ENCODE assay signal across 8 cellular contexts in genomic region chr7:149495785-149496641, GRCh38.
DNase-seq lines count a peak whose midpoint lies in the region; ATAC-seq and TF ChIP-seq lines count a peak whose summit lies in the region.

No MANE protein-coding gene starts in this region.

- TF ChIP-seq CTCF in HEK293 (tag by site-specific recombination; IDR thresholded peaks at IDR 0.05) (no peak), WERI-Rb-1 (IDR thresholded peaks at IDR 0.05; ENCODE audit: low read depth, low read length) (no peak)

- no peaks in the 10 kb centered on the region for H3K9me3 ChIP-seq in HEK293 (ENCODE audit: control insufficient read depth, insufficient read depth, low read depth, low read length)
- H3K9me3 ChIP-seq in neuron (ENCODE audit: low read length) = no peaks in the 10 kb centered on the region
- no peaks in the 10 kb centered on the region for H3K9me3 ChIP-seq in WERI-Rb-1 (ENCODE audit: severe bottlenecking)

- H2AFZ ChIP-seq in neuron (ENCODE audit: low read depth, low read length) = no peak overlapping the region

- peak overlapping the region; percentile 79 for H3K4me3 ChIP-seq in HEK293 (ENCODE audit: low read depth, low read length)
- peak overlapping the region; percentile 99 for H3K4me3 ChIP-seq in neuron (ENCODE audit: low read length)
- no peak overlapping the region for H3K4me3 ChIP-seq in WERI-Rb-1 (ENCODE audit: low read depth, low read length)

- H3K27me3 ChIP-seq in neuron (ENCODE audit: insufficient read depth, low read length) = peaks cover 16% of the 10 kb centered on the region
- H3K27me3 ChIP-seq in WERI-Rb-1 (ENCODE audit: insufficient read depth, low read depth, severe bottlenecking) = no peaks in the 10 kb centered on the region

- peak overlapping the region; percentile 86; the same call in 1 of the 2 replicates for H3K27ac ChIP-seq in HEK293 (ENCODE audit: extremely low read depth, low read depth, low read length)
- H3K27ac ChIP-seq in WERI-Rb-1 = no peak overlapping the region

- 0 out of 2 replicates have a peak, but pooled peaks cover 3% of the 10 kb centered on the region for H3K4me1 ChIP-seq in HEK293 (ENCODE audit: control insufficient read depth, insufficient read depth, low read length)
- peaks cover 13% of the 10 kb centered on the region for H3K4me1 ChIP-seq in neuron (ENCODE audit: insufficient read depth, low read length)

- CTCF ChIA-PET in HEK293 (lab: Yijun Ruan, JAX) = interaction anchor here (0.5 to 2.0 kb wide), 14 partner anchors 21 to 1016 kb away, joined by 3 to 7 read pairs (median 4); partner anchors contain the start of gene ZNF777

- H3K36me3 ChIP-seq in HEK293 (ENCODE audit: control insufficient read depth in 2 of 2, insufficient read depth in 1 of 2, low read length in 2 of 2) = peaks cover 7 to 49% of the 10 kb centered on the region in 2 experiments; a peak in 2 of 3 replicates
- H3K36me3 ChIP-seq in neuron (ENCODE audit: insufficient read depth, low read length) = peaks cover 33% of the 10 kb centered on the region
- H3K36me3 ChIP-seq in WERI-Rb-1 = peaks cover 31% of the 10 kb centered on the region

- POLR2A ChIA-PET in HEK293 (lab: Yijun Ruan, JAX) = interaction anchor here (0.6 to 1.8 kb wide), 6 partner anchors 36 to 376 kb away, joined by 3 to 6 read pairs (median 3); partner anchors contain the start of genes ZNF777 and ZNF783

- DNase-seq in AG08396 (ENCODE audit: low spot score) (peak; percentile 46), T1000 (lab: John Stamatoyannopoulos, UW) (peak; percentile 25), fibroblast of peridontal ligament (ENCODE audit: extremely low read depth) (peak; percentile 85), WERI-Rb-1 (no peak)

- no peak for ATAC-seq in GM21360 (IDR thresholded peaks at IDR 0.05; ENCODE audit: unreplicated experiment)
- ATAC-seq in GM18907 (IDR thresholded peaks at IDR 0.05; ENCODE audit: unreplicated experiment) = no peak

TF ChIP-seq in HEK293, 187 proteins besides CTCF, POLR2A, EP300 and RAD21 (continues in another document):
- TF ChIP-seq GLIS2 (tag by site-specific recombination; IDR thresholded peaks at IDR 0.05) (no peak), PRDM4 (tag by site-specific recombination; IDR thresholded peaks at IDR 0.05) (peak; percentile 56; the same call in 1 of the 2 replicates), ZNF639 (tag by site-specific recombination; IDR thresholded peaks at IDR 0.05) (no peak), ZNF362 (tag by site-specific recombination; IDR thresholded peaks at IDR 0.05) (no peak), ZBTB48 (tag by site-specific recombination; IDR thresholded peaks at IDR 0.05) (0 out of 2 replicates have a peak, but pooled peaks have one; percentile 36), ZNF837 (tag by site-specific recombination; IDR thresholded peaks at IDR 0.05) (no peak), ZBTB7A (tag by site-specific recombination; IDR thresholded peaks at IDR 0.05; ENCODE audit: low read depth) (no peak), ZBTB8A (tag by site-specific recombination; IDR thresholded peaks at IDR 0.05) (peak; percentile 82), ZNF488 (tag by site-specific recombination; IDR thresholded peaks at IDR 0.05) (no peak), ZNF558 (tag by site-specific recombination; IDR thresholded peaks at IDR 0.05) (no peak), ZBTB17 (tag by site-specific recombination; IDR thresholded peaks at IDR 0.05) (peak; percentile 70), ZNF391 (tag by site-specific recombination; IDR thresholded peaks at IDR 0.05; ENCODE audit: borderline replicate concordance, low read depth) (no peak), EGR2 (tag by site-specific recombination; IDR thresholded peaks at IDR 0.05; ENCODE audit: low read depth) (no peak), ZNF157 (tag by site-specific recombination; IDR thresholded peaks at IDR 0.05) (no peak), ZNF521 (tag by site-specific recombination; IDR thresholded peaks at IDR 0.05) (no peak), ZNF626 (tag by site-specific recombination; IDR thresholded peaks at IDR 0.05) (no peak), ZNF19 (tag by site-specific recombination; IDR thresholded peaks at IDR 0.05; ENCODE audit: low read depth) (no peak)
- TF ChIP-seq, protein P1, sequence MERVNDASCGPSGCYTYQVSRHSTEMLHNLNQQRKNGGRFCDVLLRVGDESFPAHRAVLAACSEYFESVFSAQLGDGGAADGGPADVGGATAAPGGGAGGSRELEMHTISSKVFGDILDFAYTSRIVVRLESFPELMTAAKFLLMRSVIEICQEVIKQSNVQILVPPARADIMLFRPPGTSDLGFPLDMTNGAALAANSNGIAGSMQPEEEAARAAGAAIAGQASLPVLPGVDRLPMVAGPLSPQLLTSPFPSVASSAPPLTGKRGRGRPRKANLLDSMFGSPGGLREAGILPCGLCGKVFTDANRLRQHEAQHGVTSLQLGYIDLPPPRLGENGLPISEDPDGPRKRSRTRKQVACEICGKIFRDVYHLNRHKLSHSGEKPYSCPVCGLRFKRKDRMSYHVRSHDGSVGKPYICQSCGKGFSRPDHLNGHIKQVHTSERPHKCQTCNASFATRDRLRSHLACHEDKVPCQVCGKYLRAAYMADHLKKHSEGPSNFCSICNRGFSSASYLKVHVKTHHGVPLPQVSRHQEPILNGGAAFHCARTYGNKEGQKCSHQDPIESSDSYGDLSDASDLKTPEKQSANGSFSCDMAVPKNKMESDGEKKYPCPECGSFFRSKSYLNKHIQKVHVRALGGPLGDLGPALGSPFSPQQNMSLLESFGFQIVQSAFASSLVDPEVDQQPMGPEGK (tag by site-specific recombination; IDR thresholded peaks at IDR 0.05) = 0 out of 2 replicates have a peak, but pooled peaks have one; percentile 27
- TF ChIP-seq, protein P2, sequence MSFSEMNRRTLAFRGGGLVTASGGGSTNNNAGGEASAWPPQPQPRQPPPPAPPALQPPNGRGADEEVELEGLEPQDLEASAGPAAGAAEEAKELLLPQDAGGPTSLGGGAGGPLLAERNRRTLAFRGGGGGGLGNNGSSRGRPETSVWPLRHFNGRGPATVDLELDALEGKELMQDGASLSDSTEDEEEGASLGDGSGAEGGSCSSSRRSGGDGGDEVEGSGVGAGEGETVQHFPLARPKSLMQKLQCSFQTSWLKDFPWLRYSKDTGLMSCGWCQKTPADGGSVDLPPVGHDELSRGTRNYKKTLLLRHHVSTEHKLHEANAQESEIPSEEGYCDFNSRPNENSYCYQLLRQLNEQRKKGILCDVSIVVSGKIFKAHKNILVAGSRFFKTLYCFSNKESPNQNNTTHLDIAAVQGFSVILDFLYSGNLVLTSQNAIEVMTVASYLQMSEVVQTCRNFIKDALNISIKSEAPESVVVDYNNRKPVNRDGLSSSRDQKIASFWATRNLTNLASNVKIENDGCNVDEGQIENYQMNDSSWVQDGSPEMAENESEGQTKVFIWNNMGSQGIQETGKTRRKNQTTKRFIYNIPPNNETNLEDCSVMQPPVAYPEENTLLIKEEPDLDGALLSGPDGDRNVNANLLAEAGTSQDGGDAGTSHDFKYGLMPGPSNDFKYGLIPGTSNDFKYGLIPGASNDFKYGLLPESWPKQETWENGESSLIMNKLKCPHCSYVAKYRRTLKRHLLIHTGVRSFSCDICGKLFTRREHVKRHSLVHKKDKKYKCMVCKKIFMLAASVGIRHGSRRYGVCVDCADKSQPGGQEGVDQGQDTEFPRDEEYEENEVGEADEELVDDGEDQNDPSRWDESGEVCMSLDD (tag by site-specific recombination; IDR thresholded peaks at IDR 0.05) = no peak
